ENCODE assay signal across 18 cellular contexts in genomic region chr21:43305336-43305665, GRCh38.
"Had no signal": no experiment of that assay in that cellular context is flagged by ENCODE, and none has a peak within 500 bp of the region (broad histone marks: within the 10 kb centered on the region; RNA-seq: fewer than 3 reads in every experiment).

No MANE protein-coding gene starts in this region.

- H3K9me3 ChIP-seq: ascending aorta, breast epithelium, mucosa of descending colon, thyroid gland had no signal

- H3K4me1 ChIP-seq: ascending aorta, breast epithelium, gastroesophageal sphincter had no signal

- H3K36me3 ChIP-seq: ascending aorta, breast epithelium, gastroesophageal sphincter, thyroid gland had no signal

- H3K27ac ChIP-seq: ascending aorta, breast epithelium, epithelial cell of prostate, gastroesophageal sphincter, thyroid gland had no signal

- H3K27me3 ChIP-seq: ascending aorta, breast epithelium, thyroid gland had no signal

- H3K27ac Mint-ChIP-seq: activated naive CD4-positive, alpha-beta T cell treated with anti-CD3 and anti-CD28 coated beads, Interleukin-2, amount 50 U/mL, for 72 hours; endodermal cell; memory B cell; stimulated activated naive CD8-positive, alpha-beta T cell treated with anti-CD3 and anti-CD28 coated beads, Interleukin-15, Interleukin-2, amounts not matched to agents 100 ng/mL and 50 ng/mL, for 24 hours; WTC11 had no signal

- DNase-seq: activated T-cell treated with anti-CD3 and anti-CD28 coated beads, Interleukin-2, amount 50 U/mL, for 1 hour; cortex of kidney; endodermal cell; naive B cell; occipital lobe; stimulated activated CD4-positive, alpha-beta T cell treated with anti-CD3 and anti-CD28 coated beads, Interleukin-4, amount 100 ng/mL, for 24 hours; substantia nigra; T-helper 9 cell had no signal

- H3K36me3 Mint-ChIP-seq: activated naive CD4-positive, alpha-beta T cell treated with anti-CD3 and anti-CD28 coated beads, Interleukin-2, amount 50 U/mL, for 72 hours; memory B cell; naive B cell; WTC11 had no signal

- H3K4me3 ChIP-seq: ascending aorta, breast epithelium, gastroesophageal sphincter, mucosa of descending colon, thyroid gland had no signal

- H3K9me3 Mint-ChIP-seq: activated naive CD4-positive, alpha-beta T cell treated with anti-CD3 and anti-CD28 coated beads, Interleukin-2, amount 50 U/mL, for 72 hours; endodermal cell; memory B cell; naive B cell; stimulated activated naive CD8-positive, alpha-beta T cell treated with anti-CD3 and anti-CD28 coated beads, Interleukin-15, Interleukin-2, amounts not matched to agents 100 ng/mL and 50 ng/mL, for 24 hours; WTC11 had no signal

- H3K4me3 Mint-ChIP-seq: endodermal cell; memory B cell; stimulated activated naive CD8-positive, alpha-beta T cell treated with anti-CD3 and anti-CD28 coated beads, Interleukin-15, Interleukin-2, amounts not matched to agents 100 ng/mL and 50 ng/mL, for 24 hours; WTC11 had no signal

- H3K4me1 Mint-ChIP-seq: endodermal cell, WTC11 had no signal

- ATAC-seq: activated naive CD4-positive, alpha-beta T cell treated with anti-CD3 and anti-CD28 coated beads, Interleukin-2, amount 50 U/mL, for 72 hours; gastroesophageal sphincter; mucosa of descending colon; WTC11 had no signal
